2 cellular contexts compared by ENCODE assay signal in genomic region chr1:225933072-225933471, GRCh38.
A peak's percentile ranks its signal among the peaks of the same experiment; 100 is the strongest.
TF ChIP-seq lines count a peak whose summit lies in the region.

No MANE protein-coding gene starts in this region.

TF ChIP-seq in K562, 482 proteins besides CTCF, POLR2A, EP300 and RAD21:
- TF ChIP-seq EHMT2 (IDR thresholded peaks at IDR 0.05) (peak; percentile 56; the same call in 1 of the 2 replicates), FOSL1 (tag; conservative IDR thresholded peaks at IDR 0.05) (peak; percentile 94), JUND (IDR thresholded peaks at IDR 0.05; ENCODE audit: borderline replicate concordance, low read depth, low read length) (peak; percentile 18; the same call in 1 of the 2 replicates), JUND (tag; IDR thresholded peaks at IDR 0.05; ENCODE audit: borderline replicate concordance, low read depth, low read length) (no peak), RBM22 (IDR thresholded peaks at IDR 0.05; ENCODE audit: low read depth, low read length, poor library complexity, severe bottlenecking) (no peak), HMG20B (CRISPR knock-in tag; IDR thresholded peaks at IDR 0.05) (no peak), SIX5 (IDR thresholded peaks at IDR 0.05; ENCODE audit: borderline replicate concordance in 1 of 2, insufficient read depth in 1 of 2, low read depth in 1 of 2, low read length in 2 of 2) (no peak), JUN (IDR thresholded peaks at IDR 0.05; ENCODE audit: borderline replicate concordance, low read depth, low read length) (peak; percentile 40; the same call in 1 of the 2 replicates), JUN (CRISPR knock-in tag; IDR thresholded peaks at IDR 0.05; ENCODE audit: borderline replicate concordance) (no peak), MGA (IDR thresholded peaks at IDR 0.05) (no peak), DPF2 (IDR thresholded peaks at IDR 0.05) (0 out of 2 replicates have a peak, but pooled peaks have one; percentile 47)

TF ChIP-seq in WTC11, 78 proteins besides CTCF, POLR2A, EP300 and RAD21:
- no peak for TF ChIP-seq E2F4 (CRISPR knock-in tag; IDR thresholded peaks at IDR 0.05; ENCODE audit: borderline replicate concordance, low read depth)
- TF ChIP-seq, protein P1, sequence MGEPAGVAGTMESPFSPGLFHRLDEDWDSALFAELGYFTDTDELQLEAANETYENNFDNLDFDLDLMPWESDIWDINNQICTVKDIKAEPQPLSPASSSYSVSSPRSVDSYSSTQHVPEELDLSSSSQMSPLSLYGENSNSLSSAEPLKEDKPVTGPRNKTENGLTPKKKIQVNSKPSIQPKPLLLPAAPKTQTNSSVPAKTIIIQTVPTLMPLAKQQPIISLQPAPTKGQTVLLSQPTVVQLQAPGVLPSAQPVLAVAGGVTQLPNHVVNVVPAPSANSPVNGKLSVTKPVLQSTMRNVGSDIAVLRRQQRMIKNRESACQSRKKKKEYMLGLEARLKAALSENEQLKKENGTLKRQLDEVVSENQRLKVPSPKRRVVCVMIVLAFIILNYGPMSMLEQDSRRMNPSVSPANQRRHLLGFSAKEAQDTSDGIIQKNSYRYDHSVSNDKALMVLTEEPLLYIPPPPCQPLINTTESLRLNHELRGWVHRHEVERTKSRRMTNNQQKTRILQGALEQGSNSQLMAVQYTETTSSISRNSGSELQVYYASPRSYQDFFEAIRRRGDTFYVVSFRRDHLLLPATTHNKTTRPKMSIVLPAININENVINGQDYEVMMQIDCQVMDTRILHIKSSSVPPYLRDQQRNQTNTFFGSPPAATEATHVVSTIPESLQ (CRISPR knock-in tag; IDR thresholded peaks at IDR 0.05) = no peak
- TF ChIP-seq ESRRA (CRISPR knock-in tag; IDR thresholded peaks at IDR 0.05; ENCODE audit: borderline replicate concordance) = no peak
- TF ChIP-seq OVOL2 (CRISPR knock-in tag; IDR thresholded peaks at IDR 0.05; ENCODE audit: borderline replicate concordance) = no peak
- no peak for TF ChIP-seq RORB (CRISPR knock-in tag; IDR thresholded peaks at IDR 0.05)
- TF ChIP-seq FOXP1 (CRISPR knock-in tag; IDR thresholded peaks at IDR 0.05; ENCODE audit: borderline replicate concordance) = no peak
